In the genomic region with DNA sequence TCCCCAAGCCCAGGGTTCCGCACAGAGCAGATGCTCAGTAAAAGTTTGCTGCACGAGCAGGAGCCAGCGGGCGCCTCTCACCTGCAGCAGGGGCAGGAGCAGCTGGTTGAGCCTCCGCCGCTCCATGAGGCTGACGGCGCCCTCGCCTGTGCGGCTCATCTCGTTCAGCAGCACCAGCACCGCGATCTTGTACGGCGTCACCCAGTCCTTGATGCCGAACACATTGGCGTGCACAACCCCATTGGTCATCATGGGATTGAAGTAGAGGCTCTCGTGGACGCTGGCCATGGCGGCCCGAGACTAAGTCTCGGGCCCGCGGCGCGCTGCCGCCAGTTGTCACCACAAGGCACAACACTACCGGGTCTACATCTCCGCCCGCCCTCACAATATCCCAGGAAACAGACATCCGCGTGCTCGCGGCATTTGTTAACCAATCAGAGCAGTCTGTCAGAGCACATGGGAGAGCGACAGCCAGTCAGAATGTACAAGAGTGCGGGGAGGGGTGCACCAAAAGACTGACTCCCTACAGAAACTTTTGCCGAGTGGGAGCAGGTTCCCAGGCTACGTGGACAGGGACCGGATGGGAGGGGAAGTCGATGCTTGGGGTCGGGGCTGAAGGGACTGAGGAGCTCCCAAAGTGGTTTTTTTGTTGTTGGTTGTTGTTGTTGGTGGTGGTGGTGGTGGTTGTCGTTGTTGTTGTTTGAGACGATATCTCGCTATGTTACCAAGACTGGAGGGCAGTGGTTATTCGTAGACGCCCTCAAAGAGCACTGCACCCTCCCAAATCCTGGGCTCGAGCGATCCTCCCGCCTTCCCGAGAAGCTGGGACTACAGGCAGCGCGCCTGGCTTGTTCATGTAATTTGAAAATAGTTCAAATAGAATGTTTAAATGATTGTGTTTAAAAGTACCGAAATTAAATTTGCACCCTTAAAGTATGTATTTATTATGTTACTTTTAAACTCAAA, we compare ENCODE assay signal across 1 cellular context.
TF ChIP-seq lines count a peak whose summit lies in the region.

A gene with protein sequence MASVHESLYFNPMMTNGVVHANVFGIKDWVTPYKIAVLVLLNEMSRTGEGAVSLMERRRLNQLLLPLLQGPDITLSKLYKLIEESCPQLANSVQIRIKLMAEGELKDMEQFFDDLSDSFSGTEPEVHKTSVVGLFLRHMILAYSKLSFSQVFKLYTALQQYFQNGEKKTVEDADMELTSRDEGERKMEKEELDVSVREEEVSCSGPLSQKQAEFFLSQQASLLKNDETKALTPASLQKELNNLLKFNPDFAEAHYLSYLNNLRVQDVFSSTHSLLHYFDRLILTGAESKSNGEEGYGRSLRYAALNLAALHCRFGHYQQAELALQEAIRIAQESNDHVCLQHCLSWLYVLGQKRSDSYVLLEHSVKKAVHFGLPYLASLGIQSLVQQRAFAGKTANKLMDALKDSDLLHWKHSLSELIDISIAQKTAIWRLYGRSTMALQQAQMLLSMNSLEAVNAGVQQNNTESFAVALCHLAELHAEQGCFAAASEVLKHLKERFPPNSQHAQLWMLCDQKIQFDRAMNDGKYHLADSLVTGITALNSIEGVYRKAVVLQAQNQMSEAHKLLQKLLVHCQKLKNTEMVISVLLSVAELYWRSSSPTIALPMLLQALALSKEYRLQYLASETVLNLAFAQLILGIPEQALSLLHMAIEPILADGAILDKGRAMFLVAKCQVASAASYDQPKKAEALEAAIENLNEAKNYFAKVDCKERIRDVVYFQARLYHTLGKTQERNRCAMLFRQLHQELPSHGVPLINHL (minus strand): TSS at position 359 of the 966 bp plus-strand sequence. CDS start 71 bp downstream, at position 288.

TF ChIP-seq in HepG2, 621 proteins besides CTCF, POLR2A, EP300 and RAD21 (continued from another document and continues in another):
- TF ChIP-seq ZNF24 (IDR thresholded peaks at IDR 0.05) (peak; percentile 64; the same call in 1 of the 2 replicates), ZNF567 (CRISPR knock-in tag; IDR thresholded peaks at IDR 0.05; ENCODE audit: borderline replicate concordance) (0 out of 2 replicates have a peak, but pooled peaks have one; percentile 71), XRCC5 (optimal IDR thresholded peaks at IDR 0.05; ENCODE audit: low read length) (peak; percentile 85), ZNF326 (CRISPR knock-in tag; IDR thresholded peaks at IDR 0.05; ENCODE audit: borderline replicate concordance) (no peak), TEAD2 (CRISPR knock-in tag; IDR thresholded peaks at IDR 0.05) (0 out of 2 replicates have a peak, but pooled peaks have one; percentile 57), MIXL1 (CRISPR knock-in tag; IDR thresholded peaks at IDR 0.05) (peak; percentile 55; the same call in 1 of the 2 replicates), ZNF674 (CRISPR knock-in tag; IDR thresholded peaks at IDR 0.05; ENCODE audit: low read depth) (no peak), ZC3H4 (CRISPR knock-in tag; IDR thresholded peaks at IDR 0.05; ENCODE audit: borderline replicate concordance) (no peak), ZNF572 (CRISPR knock-in tag; IDR thresholded peaks at IDR 0.05) (0 out of 2 replicates have a peak, but pooled peaks have one; percentile 62), ZNF563 (CRISPR knock-in tag; IDR thresholded peaks at IDR 0.05) (peak; percentile 68; the same call in 1 of the 2 replicates), POGZ (CRISPR knock-in tag; IDR thresholded peaks at IDR 0.05) (peak; percentile 96), ZFP82 (CRISPR knock-in tag; IDR thresholded peaks at IDR 0.05; ENCODE audit: borderline replicate concordance) (peak; percentile 74; the same call in 1 of the 2 replicates), KDM6A (CRISPR knock-in tag; IDR thresholded peaks at IDR 0.05; ENCODE audit: low read depth) (no peak), RFX5 (IDR thresholded peaks at IDR 0.05; ENCODE audit: low read depth, low read length) (no peak; the same call in 1 of the 2 replicates), MAFK (conservative IDR thresholded peaks at IDR 0.05 in 1 of 2, IDR thresholded peaks at IDR 0.05 in 1 of 2; ENCODE audit: low read length in 2 of 2) (no peak), ETV6 (CRISPR knock-in tag; conservative IDR thresholded peaks at IDR 0.05) (peak; percentile 65), ZNF816 (CRISPR knock-in tag; IDR thresholded peaks at IDR 0.05; ENCODE audit: borderline replicate concordance) (0 out of 2 replicates have a peak, but pooled peaks have one; percentile 27), GABPB1 (CRISPR knock-in tag; IDR thresholded peaks at IDR 0.05) (peak; percentile 94), TSC22D2 (CRISPR knock-in tag; IDR thresholded peaks at IDR 0.05; ENCODE audit: borderline replicate concordance) (peak; percentile 81), SAFB2 (CRISPR knock-in tag; IDR thresholded peaks at IDR 0.05; ENCODE audit: borderline replicate concordance, low read depth) (peak; percentile 71; the same call in 1 of the 2 replicates), HMG20A (CRISPR knock-in tag; IDR thresholded peaks at IDR 0.05; ENCODE audit: borderline replicate concordance) (no peak), RELA (CRISPR knock-in tag; IDR thresholded peaks at IDR 0.05) (no peak), MATR3 (CRISPR knock-in tag; IDR thresholded peaks at IDR 0.05) (no peak)
- TF ChIP-seq, protein P1, sequence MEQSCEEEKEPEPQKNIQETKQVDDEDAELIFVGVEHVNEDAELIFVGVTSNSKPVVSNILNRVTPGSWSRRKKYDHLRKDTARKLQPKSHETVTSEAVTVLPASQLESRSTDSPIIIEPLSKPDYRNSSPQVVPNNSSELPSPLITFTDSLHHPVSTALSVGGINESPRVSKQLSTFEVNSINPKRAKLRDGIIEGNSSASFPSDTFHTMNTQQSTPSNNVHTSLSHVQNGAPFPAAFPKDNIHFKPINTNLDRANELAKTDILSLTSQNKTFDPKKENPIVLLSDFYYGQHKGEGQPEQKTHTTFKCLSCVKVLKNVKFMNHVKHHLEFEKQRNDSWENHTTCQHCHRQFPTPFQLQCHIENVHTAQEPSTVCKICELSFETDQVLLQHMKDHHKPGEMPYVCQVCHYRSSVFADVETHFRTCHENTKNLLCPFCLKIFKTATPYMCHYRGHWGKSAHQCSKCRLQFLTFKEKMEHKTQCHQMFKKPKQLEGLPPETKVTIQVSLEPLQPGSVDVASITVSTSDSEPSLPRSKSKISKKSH (CRISPR knock-in tag; IDR thresholded peaks at IDR 0.05; ENCODE audit: borderline replicate concordance), result no peak; the same call in 1 of the 2 replicates
- TF ChIP-seq, protein P2, sequence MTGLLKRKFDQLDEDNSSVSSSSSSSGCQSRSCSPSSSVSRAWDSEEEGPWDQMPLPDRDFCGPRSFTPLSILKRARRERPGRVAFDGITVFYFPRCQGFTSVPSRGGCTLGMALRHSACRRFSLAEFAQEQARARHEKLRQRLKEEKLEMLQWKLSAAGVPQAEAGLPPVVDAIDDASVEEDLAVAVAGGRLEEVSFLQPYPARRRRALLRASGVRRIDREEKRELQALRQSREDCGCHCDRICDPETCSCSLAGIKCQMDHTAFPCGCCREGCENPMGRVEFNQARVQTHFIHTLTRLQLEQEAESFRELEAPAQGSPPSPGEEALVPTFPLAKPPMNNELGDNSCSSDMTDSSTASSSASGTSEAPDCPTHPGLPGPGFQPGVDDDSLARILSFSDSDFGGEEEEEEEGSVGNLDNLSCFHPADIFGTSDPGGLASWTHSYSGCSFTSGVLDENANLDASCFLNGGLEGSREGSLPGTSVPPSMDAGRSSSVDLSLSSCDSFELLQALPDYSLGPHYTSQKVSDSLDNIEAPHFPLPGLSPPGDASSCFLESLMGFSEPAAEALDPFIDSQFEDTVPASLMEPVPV (CRISPR knock-in tag; IDR thresholded peaks at IDR 0.05), result no peak
- TF ChIP-seq, protein P3, sequence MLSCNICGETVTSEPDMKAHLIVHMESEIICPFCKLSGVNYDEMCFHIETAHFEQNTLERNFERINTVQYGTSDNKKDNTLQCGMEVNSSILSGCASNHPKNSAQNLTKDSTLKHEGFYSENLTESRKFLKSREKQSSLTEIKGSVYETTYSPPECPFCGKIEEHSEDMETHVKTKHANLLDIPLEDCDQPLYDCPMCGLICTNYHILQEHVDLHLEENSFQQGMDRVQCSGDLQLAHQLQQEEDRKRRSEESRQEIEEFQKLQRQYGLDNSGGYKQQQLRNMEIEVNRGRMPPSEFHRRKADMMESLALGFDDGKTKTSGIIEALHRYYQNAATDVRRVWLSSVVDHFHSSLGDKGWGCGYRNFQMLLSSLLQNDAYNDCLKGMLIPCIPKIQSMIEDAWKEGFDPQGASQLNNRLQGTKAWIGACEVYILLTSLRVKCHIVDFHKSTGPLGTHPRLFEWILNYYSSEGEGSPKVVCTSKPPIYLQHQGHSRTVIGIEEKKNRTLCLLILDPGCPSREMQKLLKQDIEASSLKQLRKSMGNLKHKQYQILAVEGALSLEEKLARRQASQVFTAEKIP (CRISPR knock-in tag; IDR thresholded peaks at IDR 0.05; ENCODE audit: borderline replicate concordance), result no peak
- TF ChIP-seq, protein P4, sequence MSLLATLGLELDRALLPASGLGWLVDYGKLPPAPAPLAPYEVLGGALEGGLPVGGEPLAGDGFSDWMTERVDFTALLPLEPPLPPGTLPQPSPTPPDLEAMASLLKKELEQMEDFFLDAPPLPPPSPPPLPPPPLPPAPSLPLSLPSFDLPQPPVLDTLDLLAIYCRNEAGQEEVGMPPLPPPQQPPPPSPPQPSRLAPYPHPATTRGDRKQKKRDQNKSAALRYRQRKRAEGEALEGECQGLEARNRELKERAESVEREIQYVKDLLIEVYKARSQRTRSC (CRISPR knock-in tag; IDR thresholded peaks at IDR 0.05; ENCODE audit: low read depth), result peak; percentile 81; the same call in 1 of the 2 replicates
- TF ChIP-seq, protein P5, sequence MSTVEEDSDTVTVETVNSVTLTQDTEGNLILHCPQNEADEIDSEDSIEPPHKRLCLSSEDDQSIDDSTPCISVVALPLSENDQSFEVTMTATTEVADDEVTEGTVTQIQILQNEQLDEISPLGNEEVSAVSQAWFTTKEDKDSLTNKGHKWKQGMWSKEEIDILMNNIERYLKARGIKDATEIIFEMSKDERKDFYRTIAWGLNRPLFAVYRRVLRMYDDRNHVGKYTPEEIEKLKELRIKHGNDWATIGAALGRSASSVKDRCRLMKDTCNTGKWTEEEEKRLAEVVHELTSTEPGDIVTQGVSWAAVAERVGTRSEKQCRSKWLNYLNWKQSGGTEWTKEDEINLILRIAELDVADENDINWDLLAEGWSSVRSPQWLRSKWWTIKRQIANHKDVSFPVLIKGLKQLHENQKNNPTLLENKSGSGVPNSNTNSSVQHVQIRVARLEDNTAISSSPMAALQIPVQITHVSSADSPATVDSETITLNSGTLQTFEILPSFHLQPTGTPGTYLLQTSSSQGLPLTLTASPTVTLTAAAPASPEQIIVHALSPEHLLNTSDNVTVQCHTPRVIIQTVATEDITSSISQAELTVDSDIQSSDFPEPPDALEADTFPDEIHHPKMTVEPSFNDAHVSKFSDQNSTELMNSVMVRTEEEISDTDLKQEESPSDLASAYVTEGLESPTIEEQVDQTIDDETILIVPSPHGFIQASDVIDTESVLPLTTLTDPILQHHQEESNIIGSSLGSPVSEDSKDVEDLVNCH (CRISPR knock-in tag; IDR thresholded peaks at IDR 0.05), result no peak
- TF ChIP-seq, protein P6, sequence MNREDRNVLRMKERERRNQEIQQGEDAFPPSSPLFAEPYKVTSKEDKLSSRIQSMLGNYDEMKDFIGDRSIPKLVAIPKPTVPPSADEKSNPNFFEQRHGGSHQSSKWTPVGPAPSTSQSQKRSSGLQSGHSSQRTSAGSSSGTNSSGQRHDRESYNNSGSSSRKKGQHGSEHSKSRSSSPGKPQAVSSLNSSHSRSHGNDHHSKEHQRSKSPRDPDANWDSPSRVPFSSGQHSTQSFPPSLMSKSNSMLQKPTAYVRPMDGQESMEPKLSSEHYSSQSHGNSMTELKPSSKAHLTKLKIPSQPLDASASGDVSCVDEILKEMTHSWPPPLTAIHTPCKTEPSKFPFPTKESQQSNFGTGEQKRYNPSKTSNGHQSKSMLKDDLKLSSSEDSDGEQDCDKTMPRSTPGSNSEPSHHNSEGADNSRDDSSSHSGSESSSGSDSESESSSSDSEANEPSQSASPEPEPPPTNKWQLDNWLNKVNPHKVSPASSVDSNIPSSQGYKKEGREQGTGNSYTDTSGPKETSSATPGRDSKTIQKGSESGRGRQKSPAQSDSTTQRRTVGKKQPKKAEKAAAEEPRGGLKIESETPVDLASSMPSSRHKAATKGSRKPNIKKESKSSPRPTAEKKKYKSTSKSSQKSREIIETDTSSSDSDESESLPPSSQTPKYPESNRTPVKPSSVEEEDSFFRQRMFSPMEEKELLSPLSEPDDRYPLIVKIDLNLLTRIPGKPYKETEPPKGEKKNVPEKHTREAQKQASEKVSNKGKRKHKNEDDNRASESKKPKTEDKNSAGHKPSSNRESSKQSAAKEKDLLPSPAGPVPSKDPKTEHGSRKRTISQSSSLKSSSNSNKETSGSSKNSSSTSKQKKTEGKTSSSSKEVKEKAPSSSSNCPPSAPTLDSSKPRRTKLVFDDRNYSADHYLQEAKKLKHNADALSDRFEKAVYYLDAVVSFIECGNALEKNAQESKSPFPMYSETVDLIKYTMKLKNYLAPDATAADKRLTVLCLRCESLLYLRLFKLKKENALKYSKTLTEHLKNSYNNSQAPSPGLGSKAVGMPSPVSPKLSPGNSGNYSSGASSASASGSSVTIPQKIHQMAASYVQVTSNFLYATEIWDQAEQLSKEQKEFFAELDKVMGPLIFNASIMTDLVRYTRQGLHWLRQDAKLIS (CRISPR knock-in tag; IDR thresholded peaks at IDR 0.05), result peak; percentile 43; the same call in 1 of the 2 replicates
- TF ChIP-seq, protein P7, sequence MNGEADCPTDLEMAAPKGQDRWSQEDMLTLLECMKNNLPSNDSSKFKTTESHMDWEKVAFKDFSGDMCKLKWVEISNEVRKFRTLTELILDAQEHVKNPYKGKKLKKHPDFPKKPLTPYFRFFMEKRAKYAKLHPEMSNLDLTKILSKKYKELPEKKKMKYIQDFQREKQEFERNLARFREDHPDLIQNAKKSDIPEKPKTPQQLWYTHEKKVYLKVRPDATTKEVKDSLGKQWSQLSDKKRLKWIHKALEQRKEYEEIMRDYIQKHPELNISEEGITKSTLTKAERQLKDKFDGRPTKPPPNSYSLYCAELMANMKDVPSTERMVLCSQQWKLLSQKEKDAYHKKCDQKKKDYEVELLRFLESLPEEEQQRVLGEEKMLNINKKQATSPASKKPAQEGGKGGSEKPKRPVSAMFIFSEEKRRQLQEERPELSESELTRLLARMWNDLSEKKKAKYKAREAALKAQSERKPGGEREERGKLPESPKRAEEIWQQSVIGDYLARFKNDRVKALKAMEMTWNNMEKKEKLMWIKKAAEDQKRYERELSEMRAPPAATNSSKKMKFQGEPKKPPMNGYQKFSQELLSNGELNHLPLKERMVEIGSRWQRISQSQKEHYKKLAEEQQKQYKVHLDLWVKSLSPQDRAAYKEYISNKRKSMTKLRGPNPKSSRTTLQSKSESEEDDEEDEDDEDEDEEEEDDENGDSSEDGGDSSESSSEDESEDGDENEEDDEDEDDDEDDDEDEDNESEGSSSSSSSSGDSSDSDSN (CRISPR knock-in tag; IDR thresholded peaks at IDR 0.05), result peak; percentile 85
- TF ChIP-seq, protein P8, sequence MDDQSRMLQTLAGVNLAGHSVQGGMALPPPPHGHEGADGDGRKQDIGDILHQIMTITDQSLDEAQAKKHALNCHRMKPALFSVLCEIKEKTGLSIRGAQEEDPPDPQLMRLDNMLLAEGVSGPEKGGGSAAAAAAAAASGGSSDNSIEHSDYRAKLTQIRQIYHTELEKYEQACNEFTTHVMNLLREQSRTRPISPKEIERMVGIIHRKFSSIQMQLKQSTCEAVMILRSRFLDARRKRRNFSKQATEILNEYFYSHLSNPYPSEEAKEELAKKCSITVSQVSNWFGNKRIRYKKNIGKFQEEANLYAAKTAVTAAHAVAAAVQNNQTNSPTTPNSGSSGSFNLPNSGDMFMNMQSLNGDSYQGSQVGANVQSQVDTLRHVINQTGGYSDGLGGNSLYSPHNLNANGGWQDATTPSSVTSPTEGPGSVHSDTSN (CRISPR knock-in tag; IDR thresholded peaks at IDR 0.05; ENCODE audit: borderline replicate concordance), result no peak
